2 cellular contexts compared by ENCODE assay signal in genomic region chr3:57967590-57967989, GRCh38.
TF ChIP-seq lines count a peak whose summit lies in the region.

No MANE protein-coding gene starts in this region.

TF ChIP-seq in IMR-90, 13 proteins besides CTCF, POLR2A, EP300 and RAD21:
- TF ChIP-seq CEBPB (IDR thresholded peaks at IDR 0.05; ENCODE audit: low read depth, low read length): no peak
- TF ChIP-seq, protein P1, sequence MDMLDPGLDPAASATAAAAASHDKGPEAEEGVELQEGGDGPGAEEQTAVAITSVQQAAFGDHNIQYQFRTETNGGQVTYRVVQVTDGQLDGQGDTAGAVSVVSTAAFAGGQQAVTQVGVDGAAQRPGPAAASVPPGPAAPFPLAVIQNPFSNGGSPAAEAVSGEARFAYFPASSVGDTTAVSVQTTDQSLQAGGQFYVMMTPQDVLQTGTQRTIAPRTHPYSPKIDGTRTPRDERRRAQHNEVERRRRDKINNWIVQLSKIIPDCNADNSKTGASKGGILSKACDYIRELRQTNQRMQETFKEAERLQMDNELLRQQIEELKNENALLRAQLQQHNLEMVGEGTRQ (IDR thresholded peaks at IDR 0.05; ENCODE audit: low read depth, low read length): no peak
- TF ChIP-seq FOS (IDR thresholded peaks at IDR 0.05; ENCODE audit: low read depth, low read length): no peak
TF ChIP-seq in IMR-90: peak in this region for 0.

TF ChIP-seq in K562, 482 proteins besides CTCF, POLR2A, EP300 and RAD21:
- no peak for TF ChIP-seq XRCC3 (IDR thresholded peaks at IDR 0.05)
- TF ChIP-seq NFIC (IDR thresholded peaks at IDR 0.05): peak; percentile 48
- TF ChIP-seq ATF7 (IDR thresholded peaks at IDR 0.05): no peak
- TF ChIP-seq UBTF (IDR thresholded peaks at IDR 0.05; ENCODE audit: borderline replicate concordance in 1 of 2, low read depth in 2 of 2, low read length in 2 of 2): no peak
- TF ChIP-seq DLX4 (CRISPR knock-in tag; IDR thresholded peaks at IDR 0.05): no peak
